Comparison of ENCODE assay signal across 25 cellular contexts in genomic region chr7:12402365-12402725, GRCh38. TPM values are rescaled to one million over a fixed set of nuclear protein-coding genes. Genes with fewer than 3 reads are reported as not detected.
A peak's percentile ranks its signal among the peaks of the same experiment; 100 is the strongest.
DNase-seq lines count a peak whose midpoint lies in the region; ATAC-seq and TF ChIP-seq lines count a peak whose summit lies in the region.
"Had no signal": no experiment of that assay in that cellular context is flagged by ENCODE, and none has a peak within 500 bp of the region (broad histone marks: within the 10 kb centered on the region; RNA-seq: fewer than 3 reads in every experiment).

No MANE protein-coding gene starts in this region.

- peaks cover 17 to 25% (median 17%) of the 10 kb centered on the region in 3 donors for H3K4me1 Mint-ChIP-seq in CD8-positive, alpha-beta memory T cell

- H3K27ac ChIP-seq in CD8-positive, alpha-beta memory T cell (ENCODE audit: low read depth, low read length): peak overlapping the region; percentile 58
- H3K27ac ChIP-seq in SU-DHL-6 (ENCODE audit: low read depth, low read length) (no peak overlapping the region), iPS-18a (ENCODE audit: low read length) (no peak overlapping the region)
- H3K27ac ChIP-seq: SK-N-MC had no signal

- POLR2A ChIA-PET in CD8-positive, alpha-beta memory T cell (lab: Charles Lee): no interaction called here

- no peaks in the 10 kb centered on the region for H3K9me2 ChIP-seq in SU-DHL-6 (replicated peaks; ENCODE audit: insufficient read depth, low read length)

- H2AFZ ChIP-seq in SU-DHL-6 (ENCODE audit: low read depth, low read length, severe bottlenecking): no peak overlapping the region

- H3K9ac ChIP-seq in SU-DHL-6 (ENCODE audit: low read length): no peak overlapping the region
- peak overlapping the region; percentile 91 for H3K9ac ChIP-seq in iPS-18a (ENCODE audit: low read length)

- peaks cover 4% of the 10 kb centered on the region for H3K9me3 ChIP-seq in CD8-positive, alpha-beta memory T cell (ENCODE audit: low read length)
- H3K9me3 ChIP-seq in SU-DHL-6 (ENCODE audit: insufficient read depth, low read length) (no peaks in the 10 kb centered on the region), iPS-18a (ENCODE audit: control insufficient read depth, low read depth, low read length) (peaks cover 12% of the 10 kb centered on the region)

- H3K36me3 ChIP-seq in CD8-positive, alpha-beta memory T cell (ENCODE audit: insufficient read depth, low read length): no peaks in the 10 kb centered on the region
- H3K36me3 ChIP-seq in H7 (replicated peaks; ENCODE audit: control insufficient read depth, insufficient read depth, low read length) (no peaks in the 10 kb centered on the region), SU-DHL-6 (ENCODE audit: low read length) (no peaks in the 10 kb centered on the region), iPS-18a (ENCODE audit: control insufficient read depth, low read depth, low read length) (peaks cover 5% of the 10 kb centered on the region)

- no peak for ATAC-seq in GM18907 (IDR thresholded peaks at IDR 0.05; ENCODE audit: unreplicated experiment)
- ATAC-seq in GM18498 (IDR thresholded peaks at IDR 0.05; ENCODE audit: unreplicated experiment): no peak
- ATAC-seq: mucosa of descending colon had no signal

- H3K9me3 Mint-ChIP-seq in CD8-positive, alpha-beta memory T cell: peaks cover 6 to 13% (median 9%) of the 10 kb centered on the region in 5 donors

- H3K27ac Mint-ChIP-seq in CD8-positive, alpha-beta memory T cell: no peak overlapping the region
- H3K27ac Mint-ChIP-seq: activated CD4-positive, alpha-beta memory T cell treated with anti-CD3 and anti-CD28 coated beads for 36 hours; CD4-positive, CD25-positive, alpha-beta regulatory T cell; dendritic cell treated with granulocyte-macrophage colony-stimulating factor and Interleukin-4, amounts not matched to agents 40 ng/mL and 50 ng/mL, for 4 days; HFFc6; immature natural killer cell had no signal

- no peaks in the 10 kb centered on the region for H3K27me3 ChIP-seq in CD8-positive, alpha-beta memory T cell (ENCODE audit: insufficient read depth, low read length, poor library complexity, severe bottlenecking)
- H3K27me3 ChIP-seq in H7 (ENCODE audit: control insufficient read depth, insufficient read depth, low read length) (peaks cover 2% of the 10 kb centered on the region), SU-DHL-6 (ENCODE audit: low read length) (no peaks in the 10 kb centered on the region), iPS-18a (ENCODE audit: control insufficient read depth, insufficient read depth, low read length) (peaks cover 18% of the 10 kb centered on the region)

- no peak for TF ChIP-seq CTCF in SU-DHL-6 (IDR thresholded peaks at IDR 0.05; ENCODE audit: insufficient read depth, low read length, poor library complexity, severe bottlenecking)

- H3K4me3 ChIP-seq in CD8-positive, alpha-beta memory T cell (ENCODE audit: low read length): no peak overlapping the region
- H3K4me3 ChIP-seq in H7 (ENCODE audit: insufficient read depth, low read depth, low read length) (peak overlapping the region; percentile 98), SU-DHL-6 (ENCODE audit: insufficient read depth, low read length, poor library complexity, severe bottlenecking) (no peak overlapping the region), iPS-18a (ENCODE audit: low read length) (peak overlapping the region; percentile 100)
- H3K4me3 ChIP-seq: mucosa of descending colon had no signal

- no peaks in the 10 kb centered on the region for H4K20me1 ChIP-seq in SU-DHL-6 (ENCODE audit: low read depth, low read length)

- H3K36me3 Mint-ChIP-seq in CD8-positive, alpha-beta memory T cell: peaks cover 0 to 3% (median 0%) of the 10 kb centered on the region in 3 donors
- H3K36me3 Mint-ChIP-seq: CD4-positive, CD25-positive, alpha-beta regulatory T cell; immature natural killer cell had no signal

- peaks cover 14 to 29% of the 10 kb centered on the region in 2 donors for H3K27me3 Mint-ChIP-seq in CD8-positive, alpha-beta memory T cell

- CTCF ChIA-PET in CD8-positive, alpha-beta memory T cell (lab: Charles Lee): interaction anchor here (0.7 kb wide), 1 partner anchor 14 kb away, joined by 3 read pairs; no protein-coding TSS in a partner anchor

- H3K4me3 Mint-ChIP-seq in CD8-positive, alpha-beta memory T cell: peak overlapping the region in 1 of 7 donors; percentile 44
- H3K4me3 Mint-ChIP-seq: dendritic cell treated with granulocyte-macrophage colony-stimulating factor and Interleukin-4, amounts not matched to agents 40 ng/mL and 50 ng/mL, for 4 days; HFFc6 had no signal

- H3K4me2 ChIP-seq in SU-DHL-6 (ENCODE audit: low read depth, low read length, poor library complexity, severe bottlenecking): peak overlapping the region; percentile 64

- H3K79me2 ChIP-seq in SU-DHL-6 (ENCODE audit: insufficient read depth, low read length): no peaks in the 10 kb centered on the region

- no peak for DNase-seq in CD8-positive, alpha-beta memory T cell
- DNase-seq in H7 (no peak), HK-2 (ENCODE audit: unreplicated experiment) (no peak)
- DNase-seq: activated CD4-positive, alpha-beta memory T cell treated with anti-CD3 and anti-CD28 coated beads for 36 hours; activated CD4-positive, CD25-positive, alpha-beta regulatory T cell; activated naive CD4-positive, alpha-beta T cell treated with Interleukin-2 at 50 U/mL for 16 hours; activated T-cell treated with anti-CD3 and anti-CD28 coated beads for 4 hours; caudate nucleus; CD4-positive, CD25-positive, alpha-beta regulatory T cell; DMS153; GDM1; head of caudate nucleus; HFFc6; immature natural killer cell; mucosa of descending colon; NCI-H1048; NCI-H187 treated with DMSO at 0.1 percent for 48 hours; NCI-H446; T1000 had no signal

- H3K4me1 ChIP-seq in CD8-positive, alpha-beta memory T cell (ENCODE audit: insufficient read depth, low read length): no peaks in the 10 kb centered on the region
- H3K4me1 ChIP-seq in iPS-18a (ENCODE audit: control insufficient read depth, low read depth, low read length): peaks cover 12% of the 10 kb centered on the region

- H3F3A ChIP-seq in SU-DHL-6 (ENCODE audit: insufficient read depth): no peaks in the 10 kb centered on the region

RNA-seq across cellular contexts. Expression of gene VWDE, which starts 1.3 kb away (rescaled TPM):
- total RNA-seq in CD8-positive, alpha-beta memory T cell: under 1 TPM; 0.55 to 0.71 TPM
- 0.25 TPM for polyA plus RNA-seq in CD8-positive, alpha-beta memory T cell
- total RNA-seq in H7 (2014; rRNA removed; shearing (Covaris generic)): 9.7 and 22.8 TPM in 2 replicates
- total RNA-seq: HFFc6 had no signal

Comparison
In these comparisons a context has a peak if more than half of its experiments do, and no peak if none do; other contexts are left out.
1. H3K4me3 ChIP-seq: peak in H7 (single experiment) and iPS-18a (single experiment); none in CD8-positive, alpha-beta memory T cell (single experiment) and SU-DHL-6 (single experiment).